1 cellular context compared by ENCODE assay signal in the genomic region with DNA sequence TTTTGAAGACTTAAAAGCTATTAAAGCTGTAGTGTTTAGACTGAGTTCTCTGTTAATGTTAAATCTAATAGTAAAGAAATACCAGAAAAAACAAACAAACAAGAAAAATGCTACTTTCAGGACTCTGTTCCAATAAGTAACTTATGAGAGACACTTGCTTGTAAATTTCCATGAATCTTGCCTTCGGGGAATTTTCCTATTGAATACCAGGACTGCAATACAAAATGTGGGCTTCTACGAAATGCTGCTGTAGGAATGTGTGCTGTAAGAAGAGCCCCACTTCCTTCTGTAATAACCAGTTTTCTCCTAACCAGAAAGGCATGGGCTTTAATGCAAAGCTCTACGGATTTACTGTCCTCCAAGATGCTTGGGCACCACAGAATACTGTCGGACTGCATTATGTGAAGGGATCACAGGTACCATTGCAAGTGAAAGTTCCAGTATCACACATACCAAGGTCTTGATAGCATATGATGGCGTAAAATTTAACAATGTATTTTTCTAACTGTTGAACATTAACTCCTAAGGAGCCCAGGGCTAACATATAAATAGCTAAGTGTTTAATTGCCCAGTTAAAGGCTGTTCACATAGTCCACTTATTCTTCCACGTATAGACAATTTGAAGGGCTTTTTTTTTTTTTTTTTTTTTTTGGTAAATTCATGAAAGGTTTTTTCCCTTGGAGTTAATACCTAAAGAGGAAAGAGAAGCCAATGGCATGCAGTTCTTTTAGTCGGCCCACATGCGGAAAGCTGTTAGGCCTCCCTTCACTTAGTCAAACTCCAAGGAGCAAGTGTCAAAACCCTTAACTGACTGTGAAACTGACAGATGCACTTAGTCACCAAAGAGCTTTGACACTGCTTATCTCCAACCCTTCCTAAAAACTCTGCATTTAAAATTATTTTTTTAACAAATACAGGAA.
TF ChIP-seq lines count a peak whose summit lies in the region.

No MANE protein-coding gene starts in this region.

TF ChIP-seq in H1, 55 proteins besides CTCF, POLR2A, EP300 and RAD21:
- TF ChIP-seq ZNF274 (IDR thresholded peaks at IDR 0.05; ENCODE audit: borderline replicate concordance, extremely low read depth, low read length), result no peak
- TF ChIP-seq SIRT6 (IDR thresholded peaks at IDR 0.05; ENCODE audit: low read length), result no peak
- no peak for TF ChIP-seq BACH1 (IDR thresholded peaks at IDR 0.05; ENCODE audit: low read length)
- no peak for TF ChIP-seq HDAC6 (IDR thresholded peaks at IDR 0.05; ENCODE audit: low read depth, low read length)
